13 cellular contexts compared by ENCODE assay signal in genomic region chr9:121398374-121398773, GRCh38. TPM values are rescaled to one million over a fixed set of nuclear protein-coding genes. Genes with fewer than 3 reads are reported as not detected.
A peak's percentile ranks its signal among the peaks of the same experiment; 100 is the strongest.
DNase-seq lines count a peak whose midpoint lies in the region; ATAC-seq and TF ChIP-seq lines count a peak whose summit lies in the region.
"Had no signal": no experiment of that assay in that cellular context is flagged by ENCODE, and none has a peak within 500 bp of the region (broad histone marks: within the 10 kb centered on the region; RNA-seq: fewer than 3 reads in every experiment).

No MANE protein-coding gene starts in this region.

- TF ChIP-seq POLR2A in IMR-90 (IDR thresholded peaks at IDR 0.05; ENCODE audit: low read depth, low read length) = peak; percentile 54; the same call in 1 of the 2 replicates

- peak overlapping the region; percentile 22; the same call in 1 of the 2 replicates for H3K4me2 ChIP-seq in IMR-90 (ENCODE audit: low read depth, low read length)

- H2AFZ ChIP-seq in IMR-90 (replicated peaks; ENCODE audit: low read length, poor library complexity) = peak overlapping the region; percentile 28

- H3K18ac ChIP-seq in IMR-90 (ENCODE audit: low read depth, low read length) = peak overlapping the region; percentile 80; the same call in 1 of the 2 replicates

- intact Hi-C loops in IMR-90 (cut with micrococcal nuclease) = loop anchor here (2.0 kb wide), 1 partner anchor 48 kb away; no protein-coding TSS in a partner anchor

- dilution Hi-C loops in IMR-90 (cut with HindIII; ENCODE audit: low sequenced_read_pairs, unreplicated experiment) = no loop called here

- WGBS in IMR-90 (ENCODE audit: extremely low coverage in 2 of 2, insufficient read length in 1 of 2), 2 experiments = 0% methylated on average over 1 of the region's 5 CpGs; no CpG with 5 or more reads in 1 of the 2 experiments

- H3K56ac ChIP-seq in IMR-90 (ENCODE audit: extremely low read depth, insufficient read depth, low read length) = peak overlapping the region; percentile 88; the same call in 1 of the 2 replicates

- H3K9me3 ChIP-seq in AG04450 (ENCODE audit: control insufficient read depth, insufficient read depth, low read length) (peaks cover 5% of the 10 kb centered on the region; the same call in 1 of the 2 replicates), IMR-90 (ENCODE audit: control insufficient read depth, insufficient read depth, low read length) (peaks cover 4% of the 10 kb centered on the region)

- peak overlapping the region; percentile 87 for H3K14ac ChIP-seq in IMR-90 (replicated peaks; ENCODE audit: low read depth, low read length)

- CTCF ChIA-PET in AG04450 (lab: Charles Lee) = interaction anchor here (0.6 to 8.5 kb wide), 14 partner anchors 9 to 461 kb away, joined by 3 to 202 read pairs (median 5); no protein-coding TSS in a partner anchor
- CTCF ChIA-PET in IMR-90 (lab: Yijun Ruan, JAX) = interaction anchor here (0.7 to 3.4 kb wide), 7 partner anchors 22 to 185 kb away, joined by 3 to 26 read pairs (median 6); no protein-coding TSS in a partner anchor

- POLR2A ChIA-PET in AG04450 (lab: Yijun Ruan, JAX) (interaction anchor here (0.7 to 3.2 kb wide), 14 partner anchors 25 to 599 kb away, joined by 3 to 10 read pairs (median 4); partner anchors contain the start of gene RAB14), IMR-90 (lab: Charles Lee; ENCODE audit: unreplicated experiment) (interaction anchor here (0.6 to 0.7 kb wide), 5 partner anchors 13 to 206 kb away, joined by 3 to 4 read pairs (median 4); no protein-coding TSS in a partner anchor)

- H3K4me1 ChIP-seq in IMR-90 (ENCODE audit: control insufficient read depth, insufficient read depth, low read length) = peaks cover 11% of the 10 kb centered on the region
- H3K4me1 ChIP-seq: tibial nerve had no signal

- H4K91ac ChIP-seq in IMR-90 (ENCODE audit: insufficient read depth, low read depth, low read length) = peak overlapping the region; percentile 91

- peak; percentile 97 for DNase-seq in AG04450 (ENCODE audit: low read depth, low spot score)
- peak; percentile 100 for DNase-seq in IMR-90
- DNase-seq in astrocyte of the cerebellum (ENCODE audit: low read depth) = peak; percentile 80
- DNase-seq in iris pigment epithelial cell (ENCODE audit: low read depth) = peak; percentile 97
- no peak for DNase-seq in NK-92 treated with Interleukin-12 subunit alpha and Interleukin-12 subunit beta, amount 100 ng/mL, for 24 hours (lab: John Stamatoyannopoulos, UW)
- DNase-seq in iPS-NIHi7 (ENCODE audit: extremely low spot score) = no peak
- no peak for DNase-seq in NCI-H1694 (lab: John Stamatoyannopoulos, UW)
- no peak for DNase-seq in RKO (ENCODE audit: low spot score)
- DNase-seq: effector CD8-positive, alpha-beta T cell; kidney; NCI-H748 treated with DMSO at 0.1 percent for 48 hours; nucleus accumbens had no signal

- H3K4ac ChIP-seq in IMR-90 (ENCODE audit: low read depth, low read length) = peak overlapping the region; percentile 90

- peak overlapping the region; percentile 91 for H2BK15ac ChIP-seq in IMR-90 (ENCODE audit: low read depth, low read length)

- peak overlapping the region; percentile 81; the same call in 1 of the 2 replicates for H3K23ac ChIP-seq in IMR-90 (ENCODE audit: low read depth, low read length)

- TF ChIP-seq RAD21 in IMR-90 (IDR thresholded peaks at IDR 0.05; ENCODE audit: low read length) = no peak

- peak overlapping the region; percentile 98 for H2BK5ac ChIP-seq in IMR-90 (ENCODE audit: low read depth, low read length, poor library complexity, severe bottlenecking)

- H3K27me3 ChIP-seq in AG04450 (ENCODE audit: control insufficient read depth, insufficient read depth, low read length) (no peaks in the 10 kb centered on the region), IMR-90 (ENCODE audit: control insufficient read depth, insufficient read depth, low read length) (no peaks in the 10 kb centered on the region)
- H3K27me3 ChIP-seq: tibial nerve had no signal

- H2BK20ac ChIP-seq in IMR-90 (ENCODE audit: low read depth, low read length) = peak overlapping the region; percentile 90

- peak overlapping the region; percentile 94 for H2BK120ac ChIP-seq in IMR-90 (ENCODE audit: low read depth, low read length)

- in situ Hi-C loops in IMR-90 (cut with MboI; ENCODE audit: low sequenced_read_pairs) = loop anchor here (5.0 to 25.0 kb wide), 4 partner anchors 76 to 636 kb away; no protein-coding TSS in a partner anchor
- in situ Hi-C loops in astrocyte of the cerebellum (cut with HindIII; ENCODE audit: low sequenced_read_pairs) = no loop called here

- 0 out of 4 replicates have a peak, but pooled peaks cover 0 to 3% of the 10 kb centered on the region in 2 experiments for H3K79me1 ChIP-seq in IMR-90 (ENCODE audit: low read depth in 1 of 2, low read length in 2 of 2)

- peak overlapping the region; percentile 38; the same call in 1 of the 2 replicates for H2AK5ac ChIP-seq in IMR-90 (ENCODE audit: low read depth, low read length)

- H3K4me3 ChIP-seq in AG04450 (ENCODE audit: low read depth, low read length) (no peak overlapping the region), IMR-90 (ENCODE audit: insufficient read depth, low read depth, low read length) (no peak overlapping the region), astrocyte of the cerebellum (ENCODE audit: low read depth, low read length) (no peak overlapping the region)
- H3K4me3 ChIP-seq: tibial nerve had no signal

- H2AK9ac ChIP-seq in IMR-90 (replicated peaks; ENCODE audit: low read depth, low read length, poor library complexity) = no peak overlapping the region

- BruUV-seq in IMR-90 (replicated peaks; lab: Mats Ljungman, UMichigan) = no TSS peak

- TF ChIP-seq CTCF in AG04450 (IDR thresholded peaks at IDR 0.05; ENCODE audit: low read depth, low read length) = 0 out of 2 replicates have a peak, but pooled peaks have one; percentile 1
- no peak for TF ChIP-seq CTCF in IMR-90 (conservative IDR thresholded peaks at IDR 0.05; ENCODE audit: low read depth, low read length)
- TF ChIP-seq CTCF in astrocyte of the cerebellum (IDR thresholded peaks at IDR 0.05; ENCODE audit: low read depth, low read length, missing control alignments) = no peak

- H3K27ac ChIP-seq in AG04450 (ENCODE audit: low read depth, low read length) = peak overlapping the region; percentile 89
- H3K27ac ChIP-seq in IMR-90 (ENCODE audit: insufficient read depth, low read length) = peak overlapping the region; percentile 67
- H3K27ac ChIP-seq: tibial nerve had no signal

- no peaks in the 10 kb centered on the region for H3K36me3 ChIP-seq in IMR-90 (ENCODE audit: control insufficient read depth, insufficient read depth, low read length)
- H3K36me3 ChIP-seq: tibial nerve had no signal

- peak; percentile 94 for ATAC-seq in IMR-90 (ENCODE audit: low read depth)

- H4K5ac ChIP-seq in IMR-90 (ENCODE audit: low read depth, low read length) = peak overlapping the region; percentile 90; the same call in 1 of the 2 replicates

- no peak overlapping the region for H3K9ac ChIP-seq in IMR-90 (ENCODE audit: low read depth, low read length)

- no peaks in the 10 kb centered on the region for H4K20me1 ChIP-seq in IMR-90 (ENCODE audit: insufficient read depth, low read length)

- peak overlapping the region; percentile 81 to 89 for H4K8ac ChIP-seq in IMR-90 (ENCODE audit: low read depth in 2 of 2, low read length in 2 of 2)

- peaks cover 3% of the 10 kb centered on the region; the same call in 1 of the 2 replicates for H3K9me1 ChIP-seq in IMR-90 (ENCODE audit: insufficient read depth, low read length)

TF ChIP-seq in IMR-90, 13 proteins besides CTCF, POLR2A, EP300 and RAD21 (continues in another document):
- TF ChIP-seq NFE2L2 (IDR thresholded peaks at IDR 0.05; ENCODE audit: low read depth, low read length) (no peak; the same call in 1 of the 2 replicates), SMC3 (IDR thresholded peaks at IDR 0.05; ENCODE audit: low read depth, low read length) (peak; percentile 30; the same call in 1 of the 2 replicates), RCOR1 (IDR thresholded peaks at IDR 0.05; ENCODE audit: insufficient replicate concordance, low read length) (peak; percentile 29), CHD1 (IDR thresholded peaks at IDR 0.05; ENCODE audit: low read depth, low read length) (no peak; the same call in 1 of the 2 replicates), FOS (IDR thresholded peaks at IDR 0.05; ENCODE audit: low read depth, low read length) (peak; percentile 70), BHLHE40 (IDR thresholded peaks at IDR 0.05; ENCODE audit: low read depth, low read length) (peak; percentile 74), MAZ (IDR thresholded peaks at IDR 0.05; ENCODE audit: borderline replicate concordance, low read depth, low read length) (peak; percentile 55; the same call in 1 of the 2 replicates), MXI1 (IDR thresholded peaks at IDR 0.05; ENCODE audit: borderline replicate concordance, low read depth, low read length) (0 out of 2 replicates have a peak, but pooled peaks have one; percentile 32), RFX5 (IDR thresholded peaks at IDR 0.05; ENCODE audit: low read depth, low read length) (peak; percentile 23; the same call in 1 of the 2 replicates), ELK1 (IDR thresholded peaks at IDR 0.05; ENCODE audit: borderline replicate concordance, low read depth, low read length) (no peak), CEBPB (IDR thresholded peaks at IDR 0.05; ENCODE audit: low read depth, low read length) (peak; percentile 91)
- TF ChIP-seq, protein P1, sequence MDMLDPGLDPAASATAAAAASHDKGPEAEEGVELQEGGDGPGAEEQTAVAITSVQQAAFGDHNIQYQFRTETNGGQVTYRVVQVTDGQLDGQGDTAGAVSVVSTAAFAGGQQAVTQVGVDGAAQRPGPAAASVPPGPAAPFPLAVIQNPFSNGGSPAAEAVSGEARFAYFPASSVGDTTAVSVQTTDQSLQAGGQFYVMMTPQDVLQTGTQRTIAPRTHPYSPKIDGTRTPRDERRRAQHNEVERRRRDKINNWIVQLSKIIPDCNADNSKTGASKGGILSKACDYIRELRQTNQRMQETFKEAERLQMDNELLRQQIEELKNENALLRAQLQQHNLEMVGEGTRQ (IDR thresholded peaks at IDR 0.05; ENCODE audit: low read depth, low read length) = no peak

RNA-seq across cellular contexts. Expression of gene STOM, which starts 28.3 kb away (rescaled TPM):
- polyA plus RNA-seq in AG04450 (2011; rRNA removed) (405 and 510 TPM in 2 replicates), IMR-90 (2012; rRNA removed) (67.6 and 78.4 TPM in 2 replicates)
- polyA minus RNA-seq in AG04450 (2011; rRNA and poly(A)+ RNA removed) = 192 and 228 TPM in 2 replicates
- 84.8 and 103 TPM in 2 replicates for total RNA-seq in IMR-90 (2012; rRNA removed)
- 45.3 TPM in 2 replicates for polyA plus RNA-seq in IMR-90 (2012; cell fraction: cytosol; rRNA removed)
- polyA plus RNA-seq in IMR-90 (2012; cell fraction: nucleus; rRNA removed; ENCODE audit: low replicate concordance) = 9.8 and 44.1 TPM in 2 replicates

Comparison
In these comparisons a context has a peak if more than half of its experiments do, and no peak if none do; other contexts are left out.
1. DNase-seq: peak in AG04450 (single experiment), IMR-90 (single experiment), astrocyte of the cerebellum (single experiment) and iris pigment epithelial cell (single experiment); none in NK-92 treated with Interleukin-12 subunit alpha and Interleukin-12 subunit beta, amount 100 ng/mL, for 24 hours (single experiment), iPS-NIHi7 (single experiment), NCI-H1694 (single experiment) and RKO (single experiment).